1 cellular context compared by ENCODE assay signal in the genomic region with DNA sequence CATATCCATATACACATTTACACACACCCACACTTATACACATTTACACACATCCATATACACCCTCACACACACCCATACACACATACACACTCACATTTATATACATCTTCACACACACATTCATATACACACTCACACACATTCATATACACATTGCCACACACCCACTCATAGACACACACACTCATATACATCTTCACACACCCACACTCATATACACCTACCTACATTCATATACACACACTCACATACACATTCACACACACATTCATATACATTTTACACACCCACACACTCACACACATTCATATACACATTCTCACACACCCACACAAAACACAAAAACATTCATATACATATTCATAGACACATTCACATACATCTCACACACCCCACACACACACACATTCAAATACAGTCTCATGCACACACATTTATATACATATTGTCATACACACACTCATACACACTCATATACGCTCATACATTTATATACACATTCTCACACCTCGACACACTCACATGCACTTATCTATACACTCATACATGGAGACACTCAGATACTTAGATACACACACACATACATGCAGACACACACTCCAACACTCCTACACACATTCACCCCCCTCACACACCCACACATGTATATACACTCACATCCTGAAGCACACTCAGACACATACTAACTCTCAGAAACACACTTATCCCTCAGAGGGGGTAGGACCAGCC.
TF ChIP-seq lines count a peak whose summit lies in the region.

No MANE protein-coding gene starts in this region.

TF ChIP-seq in K562, 482 proteins besides CTCF, POLR2A, EP300 and RAD21 (continued from another document and continues in another):
- no peak for TF ChIP-seq MAFK (IDR thresholded peaks at IDR 0.05; ENCODE audit: low read length)
- TF ChIP-seq SMAD3 (CRISPR knock-in tag; conservative IDR thresholded peaks at IDR 0.05), result no peak
- TF ChIP-seq POLR2AphosphoS2 (IDR thresholded peaks at IDR 0.05; ENCODE audit: low read length), result no peak
- TF ChIP-seq, protein P1, sequence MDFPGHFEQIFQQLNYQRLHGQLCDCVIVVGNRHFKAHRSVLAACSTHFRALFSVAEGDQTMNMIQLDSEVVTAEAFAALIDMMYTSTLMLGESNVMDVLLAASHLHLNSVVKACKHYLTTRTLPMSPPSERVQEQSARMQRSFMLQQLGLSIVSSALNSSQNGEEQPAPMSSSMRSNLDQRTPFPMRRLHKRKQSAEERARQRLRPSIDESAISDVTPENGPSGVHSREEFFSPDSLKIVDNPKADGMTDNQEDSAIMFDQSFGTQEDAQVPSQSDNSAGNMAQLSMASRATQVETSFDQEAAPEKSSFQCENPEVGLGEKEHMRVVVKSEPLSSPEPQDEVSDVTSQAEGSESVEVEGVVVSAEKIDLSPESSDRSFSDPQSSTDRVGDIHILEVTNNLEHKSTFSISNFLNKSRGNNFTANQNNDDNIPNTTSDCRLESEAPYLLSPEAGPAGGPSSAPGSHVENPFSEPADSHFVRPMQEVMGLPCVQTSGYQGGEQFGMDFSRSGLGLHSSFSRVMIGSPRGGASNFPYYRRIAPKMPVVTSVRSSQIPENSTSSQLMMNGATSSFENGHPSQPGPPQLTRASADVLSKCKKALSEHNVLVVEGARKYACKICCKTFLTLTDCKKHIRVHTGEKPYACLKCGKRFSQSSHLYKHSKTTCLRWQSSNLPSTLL (IDR thresholded peaks at IDR 0.05), result 0 out of 2 replicates have a peak, but pooled peaks have one; percentile 38
- no peak for TF ChIP-seq ZNF77 (CRISPR knock-in tag; IDR thresholded peaks at IDR 0.05)
- TF ChIP-seq NCOA6 (IDR thresholded peaks at IDR 0.05), result no peak
- no peak for TF ChIP-seq ZNF224 (CRISPR knock-in tag; IDR thresholded peaks at IDR 0.05)
- no peak for TF ChIP-seq RNF2 (IDR thresholded peaks at IDR 0.05)
- TF ChIP-seq, protein P2, sequence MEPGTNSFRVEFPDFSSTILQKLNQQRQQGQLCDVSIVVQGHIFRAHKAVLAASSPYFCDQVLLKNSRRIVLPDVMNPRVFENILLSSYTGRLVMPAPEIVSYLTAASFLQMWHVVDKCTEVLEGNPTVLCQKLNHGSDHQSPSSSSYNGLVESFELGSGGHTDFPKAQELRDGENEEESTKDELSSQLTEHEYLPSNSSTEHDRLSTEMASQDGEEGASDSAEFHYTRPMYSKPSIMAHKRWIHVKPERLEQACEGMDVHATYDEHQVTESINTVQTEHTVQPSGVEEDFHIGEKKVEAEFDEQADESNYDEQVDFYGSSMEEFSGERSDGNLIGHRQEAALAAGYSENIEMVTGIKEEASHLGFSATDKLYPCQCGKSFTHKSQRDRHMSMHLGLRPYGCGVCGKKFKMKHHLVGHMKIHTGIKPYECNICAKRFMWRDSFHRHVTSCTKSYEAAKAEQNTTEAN (CRISPR knock-in tag; IDR thresholded peaks at IDR 0.05), result peak; percentile 66; the same call in 1 of the 2 replicates
- TF ChIP-seq ZNF408 (CRISPR knock-in tag; IDR thresholded peaks at IDR 0.05; ENCODE audit: low read depth), result no peak
- TF ChIP-seq ZNF584 (CRISPR knock-in tag; IDR thresholded peaks at IDR 0.05; ENCODE audit: low read depth), result no peak
- TF ChIP-seq CC2D1A (IDR thresholded peaks at IDR 0.05), result 0 out of 2 replicates have a peak, but pooled peaks have one; percentile 19
- TF ChIP-seq, protein P3, sequence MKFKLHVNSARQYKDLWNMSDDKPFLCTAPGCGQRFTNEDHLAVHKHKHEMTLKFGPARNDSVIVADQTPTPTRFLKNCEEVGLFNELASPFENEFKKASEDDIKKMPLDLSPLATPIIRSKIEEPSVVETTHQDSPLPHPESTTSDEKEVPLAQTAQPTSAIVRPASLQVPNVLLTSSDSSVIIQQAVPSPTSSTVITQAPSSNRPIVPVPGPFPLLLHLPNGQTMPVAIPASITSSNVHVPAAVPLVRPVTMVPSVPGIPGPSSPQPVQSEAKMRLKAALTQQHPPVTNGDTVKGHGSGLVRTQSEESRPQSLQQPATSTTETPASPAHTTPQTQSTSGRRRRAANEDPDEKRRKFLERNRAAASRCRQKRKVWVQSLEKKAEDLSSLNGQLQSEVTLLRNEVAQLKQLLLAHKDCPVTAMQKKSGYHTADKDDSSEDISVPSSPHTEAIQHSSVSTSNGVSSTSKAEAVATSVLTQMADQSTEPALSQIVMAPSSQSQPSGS (CRISPR knock-in tag; IDR thresholded peaks at IDR 0.05), result no peak
- peak; percentile 41; the same call in 1 of the 2 replicates for TF ChIP-seq NR2C1 (IDR thresholded peaks at IDR 0.05)
- no peak for TF ChIP-seq NR2C1 (tag; IDR thresholded peaks at IDR 0.05)
- no peak for TF ChIP-seq NCOA1 (IDR thresholded peaks at IDR 0.05; ENCODE audit: low read depth)
- no peak for TF ChIP-seq NFYB (IDR thresholded peaks at IDR 0.05; ENCODE audit: extremely low read depth, insufficient read length)
- no peak for TF ChIP-seq GATAD2A (IDR thresholded peaks at IDR 0.05)
- no peak for TF ChIP-seq FOXM1 (IDR thresholded peaks at IDR 0.05; ENCODE audit: low read depth)
- TF ChIP-seq FOXM1 (CRISPR knock-in tag; IDR thresholded peaks at IDR 0.05; ENCODE audit: low read depth), result no peak
- TF ChIP-seq, protein P4, sequence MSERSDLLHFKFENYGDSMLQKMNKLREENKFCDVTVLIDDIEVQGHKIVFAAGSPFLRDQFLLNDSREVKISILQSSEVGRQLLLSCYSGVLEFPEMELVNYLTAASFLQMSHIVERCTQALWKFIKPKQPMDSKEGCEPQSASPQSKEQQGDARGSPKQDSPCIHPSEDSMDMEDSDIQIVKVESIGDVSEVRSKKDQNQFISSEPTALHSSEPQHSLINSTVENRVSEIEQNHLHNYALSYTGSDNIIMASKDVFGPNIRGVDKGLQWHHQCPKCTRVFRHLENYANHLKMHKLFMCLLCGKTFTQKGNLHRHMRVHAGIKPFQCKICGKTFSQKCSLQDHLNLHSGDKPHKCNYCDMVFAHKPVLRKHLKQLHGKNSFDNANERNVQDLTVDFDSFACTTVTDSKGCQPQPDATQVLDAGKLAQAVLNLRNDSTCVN (CRISPR knock-in tag; IDR thresholded peaks at IDR 0.05), result peak; percentile 76
- TF ChIP-seq PRMT5 (CRISPR knock-in tag; IDR thresholded peaks at IDR 0.05), result no peak
- peak; percentile 56; the same call in 1 of the 2 replicates for TF ChIP-seq PHB2 (IDR thresholded peaks at IDR 0.05; ENCODE audit: low read depth)
- peak; percentile 43 for TF ChIP-seq EGR1 (conservative IDR thresholded peaks at IDR 0.05)
- TF ChIP-seq FOXO4 (CRISPR knock-in tag; IDR thresholded peaks at IDR 0.05), result no peak
- TF ChIP-seq BRCA1 (IDR thresholded peaks at IDR 0.05), result no peak
- no peak for TF ChIP-seq BRCA1 (CRISPR knock-in tag; IDR thresholded peaks at IDR 0.05)
- TF ChIP-seq MYBL2 (IDR thresholded peaks at IDR 0.05; ENCODE audit: low read depth), result peak; percentile 33; the same call in 1 of the 2 replicates
- TF ChIP-seq MYBL2 (CRISPR knock-in tag; IDR thresholded peaks at IDR 0.05; ENCODE audit: borderline replicate concordance), result no peak
- no peak for TF ChIP-seq SIN3B (IDR thresholded peaks at IDR 0.05; ENCODE audit: low read depth)
- TF ChIP-seq, protein P5, sequence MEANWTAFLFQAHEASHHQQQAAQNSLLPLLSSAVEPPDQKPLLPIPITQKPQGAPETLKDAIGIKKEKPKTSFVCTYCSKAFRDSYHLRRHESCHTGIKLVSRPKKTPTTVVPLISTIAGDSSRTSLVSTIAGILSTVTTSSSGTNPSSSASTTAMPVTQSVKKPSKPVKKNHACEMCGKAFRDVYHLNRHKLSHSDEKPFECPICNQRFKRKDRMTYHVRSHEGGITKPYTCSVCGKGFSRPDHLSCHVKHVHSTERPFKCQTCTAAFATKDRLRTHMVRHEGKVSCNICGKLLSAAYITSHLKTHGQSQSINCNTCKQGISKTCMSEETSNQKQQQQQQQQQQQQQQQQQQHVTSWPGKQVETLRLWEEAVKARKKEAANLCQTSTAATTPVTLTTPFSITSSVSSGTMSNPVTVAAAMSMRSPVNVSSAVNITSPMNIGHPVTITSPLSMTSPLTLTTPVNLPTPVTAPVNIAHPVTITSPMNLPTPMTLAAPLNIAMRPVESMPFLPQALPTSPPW (CRISPR knock-in tag; IDR thresholded peaks at IDR 0.05), result no peak
- TF ChIP-seq SMARCA5 (IDR thresholded peaks at IDR 0.05), result peak; percentile 58; the same call in 1 of the 2 replicates
- TF ChIP-seq HNRNPLL (IDR thresholded peaks at IDR 0.05; ENCODE audit: low read depth, low read length, poor library complexity, severe bottlenecking), result no peak
- no peak for TF ChIP-seq USF1 (CRISPR knock-in tag; IDR thresholded peaks at IDR 0.05)
- TF ChIP-seq ELK3 (CRISPR knock-in tag; IDR thresholded peaks at IDR 0.05), result no peak
- no peak for TF ChIP-seq NFIC (IDR thresholded peaks at IDR 0.05)
- TF ChIP-seq ILF3 (IDR thresholded peaks at IDR 0.05; ENCODE audit: borderline replicate concordance), result no peak
- TF ChIP-seq, protein P6, sequence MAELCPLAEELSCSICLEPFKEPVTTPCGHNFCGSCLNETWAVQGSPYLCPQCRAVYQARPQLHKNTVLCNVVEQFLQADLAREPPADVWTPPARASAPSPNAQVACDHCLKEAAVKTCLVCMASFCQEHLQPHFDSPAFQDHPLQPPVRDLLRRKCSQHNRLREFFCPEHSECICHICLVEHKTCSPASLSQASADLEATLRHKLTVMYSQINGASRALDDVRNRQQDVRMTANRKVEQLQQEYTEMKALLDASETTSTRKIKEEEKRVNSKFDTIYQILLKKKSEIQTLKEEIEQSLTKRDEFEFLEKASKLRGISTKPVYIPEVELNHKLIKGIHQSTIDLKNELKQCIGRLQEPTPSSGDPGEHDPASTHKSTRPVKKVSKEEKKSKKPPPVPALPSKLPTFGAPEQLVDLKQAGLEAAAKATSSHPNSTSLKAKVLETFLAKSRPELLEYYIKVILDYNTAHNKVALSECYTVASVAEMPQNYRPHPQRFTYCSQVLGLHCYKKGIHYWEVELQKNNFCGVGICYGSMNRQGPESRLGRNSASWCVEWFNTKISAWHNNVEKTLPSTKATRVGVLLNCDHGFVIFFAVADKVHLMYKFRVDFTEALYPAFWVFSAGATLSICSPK (IDR thresholded peaks at IDR 0.05; ENCODE audit: borderline replicate concordance), result 0 out of 2 replicates have a peak, but pooled peaks have one; percentile 28
- no peak for TF ChIP-seq ZBTB8A (IDR thresholded peaks at IDR 0.05; ENCODE audit: partially characterized antibody)
- TF ChIP-seq, protein P7, sequence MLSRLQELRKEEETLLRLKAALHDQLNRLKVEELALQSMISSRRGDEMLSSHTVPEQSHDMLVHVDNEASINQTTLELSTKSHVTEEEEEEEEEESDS (CRISPR knock-in tag; IDR thresholded peaks at IDR 0.05), result no peak
- peak; percentile 93 for TF ChIP-seq THRB (CRISPR knock-in tag; conservative IDR thresholded peaks at IDR 0.05)
- TF ChIP-seq BDP1 (IDR thresholded peaks at IDR 0.05; ENCODE audit: insufficient read depth, insufficient read length), result no peak
- 0 out of 2 replicates have a peak, but pooled peaks have one; percentile 63 for TF ChIP-seq HBP1 (CRISPR knock-in tag; IDR thresholded peaks at IDR 0.05)
- TF ChIP-seq JUN (IDR thresholded peaks at IDR 0.05; ENCODE audit: borderline replicate concordance, low read depth, low read length), result no peak
- no peak for TF ChIP-seq JUN (CRISPR knock-in tag; IDR thresholded peaks at IDR 0.05; ENCODE audit: borderline replicate concordance)
- no peak for TF ChIP-seq GABPA (tag; conservative IDR thresholded peaks at IDR 0.05; ENCODE audit: low read depth)
